In the genomic region with DNA sequence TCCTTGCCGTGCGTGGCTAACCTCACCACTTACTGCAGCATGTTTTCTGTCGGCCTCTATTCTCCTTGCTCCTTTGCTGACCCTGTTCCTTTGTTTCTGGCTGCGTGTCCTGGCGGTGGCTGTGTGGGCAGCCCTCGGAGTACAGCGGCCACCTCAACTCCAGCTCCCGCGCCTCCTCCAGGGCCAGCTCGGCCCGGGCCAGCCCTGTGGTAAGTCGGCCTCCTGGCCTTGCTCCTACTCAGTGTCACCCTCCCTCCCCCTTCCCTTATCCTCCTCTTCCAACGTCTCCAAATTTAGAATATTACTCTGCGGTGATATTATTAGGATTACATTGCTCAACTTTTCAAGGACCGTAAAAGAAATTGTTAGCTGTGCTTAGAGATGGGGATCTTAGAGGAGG, we compare ENCODE assay signal across 15 cellular contexts. TPM values are rescaled to one million over a fixed set of nuclear protein-coding genes. Genes with fewer than 3 reads are reported as not detected.
DNase-seq lines count a peak whose midpoint lies in the region; ATAC-seq and TF ChIP-seq lines count a peak whose summit lies in the region.
"Had no signal": no experiment of that assay in that cellular context is flagged by ENCODE, and none has a peak within 500 bp of the region (broad histone marks: within the 10 kb centered on the region; RNA-seq: fewer than 3 reads in every experiment).

No MANE protein-coding gene starts in this region.

- ATAC-seq in GM23338 (peak; percentile 57), lower lobe of right lung (peak; percentile 17 to 22), GM19035 (IDR thresholded peaks at IDR 0.05; ENCODE audit: unreplicated experiment) (no peak)
- ATAC-seq: HCT116; naive thymus-derived CD8-positive, alpha-beta T cell had no signal

- DNase-seq in GM23338 (ENCODE audit: low spot score): no peak
- DNase-seq in coronary artery (ENCODE audit: low spot score): peak; percentile 88
- DNase-seq in lower lobe of right lung: no peak
- DNase-seq in smooth muscle cell (lab: John Stamatoyannopoulos, UW; ENCODE audit: unreplicated experiment): no peak
- DNase-seq in HAP-1 (ENCODE audit: low spot score in 2 of 2): no peak
- no peak for DNase-seq in NCI-H128 (lab: John Stamatoyannopoulos, UW; ENCODE audit: unreplicated experiment)
- no peak for DNase-seq in GM19238 (ENCODE audit: insufficient read length, low spot score)
- DNase-seq: activated naive CD4-positive, alpha-beta T cell treated with anti-CD3 and anti-CD28 coated beads, Interleukin-2, amount 50 U/mL, for 16 hours; DMS79 treated with DMSO at 0.1 percent for 48 hours; MM.1S; naive thymus-derived CD8-positive, alpha-beta T cell; NCI-H2171 treated with DMSO at 0.1 percent for 48 hours; T-helper 1 cell had no signal

- H3K27me3 Mint-ChIP-seq in GM23338 (ENCODE audit: insufficient read depth, low read depth, poor library complexity): peaks cover 4% of the 10 kb centered on the region
- H3K27me3 Mint-ChIP-seq: naive thymus-derived CD8-positive, alpha-beta T cell had no signal

- H3K79me2 ChIP-seq in GM23338 (replicated peaks; ENCODE audit: insufficient read depth): peaks cover 81% of the 10 kb centered on the region
- H3K79me2 ChIP-seq in smooth muscle cell (ENCODE audit: low read depth): peaks cover 22% of the 10 kb centered on the region

- H3K9me3 Mint-ChIP-seq in GM23338: no peaks in the 10 kb centered on the region
- H3K9me3 Mint-ChIP-seq: naive thymus-derived CD8-positive, alpha-beta T cell had no signal

- H3K4me3 ChIP-seq in GM23338 (no peak overlapping the region), coronary artery (peak overlapping the region; percentile 32), lower lobe of right lung (no peak overlapping the region), smooth muscle cell (no peak overlapping the region), HAP-1 (no peak overlapping the region)

- H3K4me1 ChIP-seq in GM23338 (ENCODE audit: insufficient read depth) (peaks cover 34% of the 10 kb centered on the region), lower lobe of right lung (peaks cover 93% of the 10 kb centered on the region), smooth muscle cell (ENCODE audit: low read depth) (peaks cover 12% of the 10 kb centered on the region), HAP-1 (no peaks in the 10 kb centered on the region)

- H3K4me1 Mint-ChIP-seq in GM23338: peaks cover 62% of the 10 kb centered on the region

- H3K36me3 Mint-ChIP-seq in GM23338 (ENCODE audit: low read depth): peaks cover 5% of the 10 kb centered on the region

- H3K27ac ChIP-seq in GM23338 (ENCODE audit: low read depth) (no peak overlapping the region), coronary artery (peak overlapping the region; percentile 69 to 85), lower lobe of right lung (no peak overlapping the region), smooth muscle cell (ENCODE audit: low read depth) (no peak overlapping the region)

- no peaks in the 10 kb centered on the region for H3K9me2 ChIP-seq in GM23338 (ENCODE audit: insufficient read depth)

- H3K27ac Mint-ChIP-seq in GM23338: 0 out of 2 replicates have a peak overlapping the region, but pooled peaks have one; percentile 5

- WGBS in smooth muscle cell (ENCODE audit: low lambda C conversion rate): 67% methylated on average over 15 of the region's 15 CpGs

- H2AFZ ChIP-seq in GM23338 (no peak overlapping the region), smooth muscle cell (ENCODE audit: low read depth) (no peak overlapping the region)

- H3K36me3 ChIP-seq in GM23338 (ENCODE audit: insufficient read depth) (no peaks in the 10 kb centered on the region), lower lobe of right lung (peaks cover 44% of the 10 kb centered on the region), smooth muscle cell (ENCODE audit: low read depth) (no peaks in the 10 kb centered on the region), HAP-1 (replicated peaks) (no peaks in the 10 kb centered on the region)

- TF ChIP-seq CTCF in GM23338 (conservative IDR thresholded peaks at IDR 0.05; ENCODE audit: low read depth in 2 of 2) (no peak), coronary artery (IDR thresholded peaks at IDR 0.05) (no peak), lower lobe of right lung (IDR thresholded peaks at IDR 0.05) (no peak), smooth muscle cell (IDR thresholded peaks at IDR 0.05; ENCODE audit: borderline replicate concordance, insufficient read depth, poor library complexity, severe bottlenecking) (no peak)

- H3K9me3 ChIP-seq in lower lobe of right lung: no peaks in the 10 kb centered on the region
- no peaks in the 10 kb centered on the region for H3K9me3 ChIP-seq in smooth muscle cell (replicated peaks; ENCODE audit: low read depth)
- no peaks in the 10 kb centered on the region for H3K9me3 ChIP-seq in HAP-1

- H3K4me3 Mint-ChIP-seq in GM23338: no peak overlapping the region
- H3K4me3 Mint-ChIP-seq: naive thymus-derived CD8-positive, alpha-beta T cell had no signal

- H4K20me1 ChIP-seq in GM23338 (replicated peaks; ENCODE audit: insufficient read depth) (0 out of 2 replicates have a peak, but pooled peaks cover 29% of the 10 kb centered on the region), smooth muscle cell (ENCODE audit: low read depth) (peaks cover 53% of the 10 kb centered on the region)

- H3F3A ChIP-seq in GM23338 (replicated peaks; ENCODE audit: low read depth): no peaks in the 10 kb centered on the region; the same call in 1 of the 2 replicates
- peaks cover 2% of the 10 kb centered on the region for H3F3A ChIP-seq in smooth muscle cell (ENCODE audit: low read depth)

- in situ Hi-C loops in HAP-1 (cut with MboI; ENCODE audit: low sequenced_read_pairs): no loop called here

- H3K27me3 ChIP-seq in GM23338 (ENCODE audit: insufficient read depth) (no peaks in the 10 kb centered on the region), lower lobe of right lung (ENCODE audit: low read depth) (no peaks in the 10 kb centered on the region), smooth muscle cell (ENCODE audit: low read depth) (no peaks in the 10 kb centered on the region), HAP-1 (ENCODE audit: low read depth) (no peaks in the 10 kb centered on the region)

- H3K4me2 ChIP-seq in GM23338 (peak overlapping the region; percentile 45), smooth muscle cell (peak overlapping the region; percentile 21)

- intact Hi-C loops in lower lobe of right lung (cut with DNase I): no loop called here

- no peak overlapping the region for H3K9ac ChIP-seq in smooth muscle cell (ENCODE audit: low read depth)

TF ChIP-seq in GM23338, 12 proteins besides CTCF, POLR2A, EP300 and RAD21 (continues in another document):
- no peak for TF ChIP-seq REST (IDR thresholded peaks at IDR 0.05; ENCODE audit: unreplicated experiment)
- no peak for TF ChIP-seq NANOG (IDR thresholded peaks at IDR 0.05; ENCODE audit: borderline replicate concordance)
- no peak for TF ChIP-seq JUNB (IDR thresholded peaks at IDR 0.05; ENCODE audit: unreplicated experiment)
- TF ChIP-seq POLR2AphosphoS5 (IDR thresholded peaks at IDR 0.05; ENCODE audit: low read depth): no peak

RNA-seq across cellular contexts. Expression of gene RBM44, which starts 59.5 kb away (rescaled TPM):
- 0.19 and 0.87 TPM in 2 replicates for total RNA-seq in GM23338 (2014; rRNA removed; shearing (Covaris generic))
- polyA plus RNA-seq in GM23338 (2016; fragmentation: Nextera tagmentation; extraction: Ambion mirVana) (0.21 and 0.29 TPM in 2 replicates), smooth muscle cell (0.15 and 0.95 TPM in 2 replicates)
- total RNA-seq in lower lobe of right lung (0.59 TPM), smooth muscle cell (1.2 and 1.4 TPM in 2 replicates)

Comparison
In these comparisons a context has a peak if more than half of its experiments do, and no peak if none do; other contexts are left out.
1. H3K27ac ChIP-seq: peak in coronary artery (2 of 2); none in GM23338 (single experiment), lower lobe of right lung (single experiment) and smooth muscle cell (single experiment).